2 cellular contexts compared by ENCODE assay signal in genomic region chr6:49653942-49654341, GRCh38.
TF ChIP-seq lines count a peak whose summit lies in the region.

No MANE protein-coding gene starts in this region.

TF ChIP-seq in K562, 482 proteins besides CTCF, POLR2A, EP300 and RAD21:
- TF ChIP-seq ZBTB26 (CRISPR knock-in tag; IDR thresholded peaks at IDR 0.05) (no peak), ZNF512 (tag; IDR thresholded peaks at IDR 0.05) (peak; percentile 90)

TF ChIP-seq in H1, 55 proteins besides CTCF, POLR2A, EP300 and RAD21:
- TF ChIP-seq CHD1 (IDR thresholded peaks at IDR 0.05; ENCODE audit: low read depth, low read length): no peak
- no peak for TF ChIP-seq ASH2L (IDR thresholded peaks at IDR 0.05; ENCODE audit: low read length)
- no peak for TF ChIP-seq HDAC6 (IDR thresholded peaks at IDR 0.05; ENCODE audit: low read depth, low read length)
- no peak for TF ChIP-seq TAF1 (IDR thresholded peaks at IDR 0.05; ENCODE audit: low read depth, low read length)
- no peak for TF ChIP-seq SIX5 (IDR thresholded peaks at IDR 0.05; ENCODE audit: low read depth, low read length)
- TF ChIP-seq POU5F1 (IDR thresholded peaks at IDR 0.05; ENCODE audit: low read depth, low read length): no peak
- no peak for TF ChIP-seq FOSL1 (IDR thresholded peaks at IDR 0.05; ENCODE audit: insufficient read depth, low read depth, low read length)
- TF ChIP-seq BCL11A (IDR thresholded peaks at IDR 0.05; ENCODE audit: low read depth in 2 of 2, low read length in 2 of 2): no peak
- no peak for TF ChIP-seq SAP30 (IDR thresholded peaks at IDR 0.05; ENCODE audit: insufficient read depth, insufficient replicate concordance, low read length)
- no peak for TF ChIP-seq RXRA (IDR thresholded peaks at IDR 0.05; ENCODE audit: insufficient read depth, low read depth, low read length)
- TF ChIP-seq MAFK (IDR thresholded peaks at IDR 0.05; ENCODE audit: low read depth, low read length): no peak
- TF ChIP-seq SUZ12 (IDR thresholded peaks at IDR 0.05; ENCODE audit: low read length): no peak
- TF ChIP-seq TCF12 (IDR thresholded peaks at IDR 0.05; ENCODE audit: low read depth, low read length): no peak
- TF ChIP-seq USF2 (IDR thresholded peaks at IDR 0.05; ENCODE audit: low read length): no peak
- no peak for TF ChIP-seq KDM5A (IDR thresholded peaks at IDR 0.05; ENCODE audit: low read length)
- TF ChIP-seq CEBPB (IDR thresholded peaks at IDR 0.05; ENCODE audit: low read depth, low read length): no peak
